ENCODE assay signal across 39 cellular contexts in genomic region chr1:11429226-11429625, GRCh38. TPM values are rescaled to one million over a fixed set of nuclear protein-coding genes. Genes with fewer than 3 reads are reported as not detected.
"Had no signal": no experiment of that assay in that cellular context is flagged by ENCODE, and none has a peak within 500 bp of the region (broad histone marks: within the 10 kb centered on the region; RNA-seq: fewer than 3 reads in every experiment).

No MANE protein-coding gene starts in this region.

- H3K27ac ChIP-seq: ascending aorta, breast epithelium, KMS-11, RWPE1, VCaP had no signal

- H3K27ac Mint-ChIP-seq: activated CD4-positive, alpha-beta memory T cell treated with anti-CD3 and anti-CD28 coated beads, Interleukin-2, amount 10 ng/mL, durations not matched to agents 7 days and 5 days; activated CD8-positive, alpha-beta memory T cell treated with anti-CD3 and anti-CD28 coated beads, Interleukin-2, amount 10 ng/mL, durations not matched to agents 7 days and 5 days; activated naive CD4-positive, alpha-beta T cell treated with anti-CD3 and anti-CD28 coated beads, Interleukin-2, amount 50 U/mL, for 24 hours; activated naive CD8-positive, alpha-beta T cell treated with anti-CD3 and anti-CD28 coated beads, Interleukin-2, amount 10 ng/mL, durations not matched to agents 7 days and 5 days; activated T-cell treated with anti-CD3 and anti-CD28 coated beads, Interleukin-2, amount 50 U/mL, for 72 hours; activated T-helper 2 cell treated with anti-CD3 and anti-CD28 coated beads, Interferon-gamma antibody, Interleukin-2, Interleukin-4, amounts not matched to agents 10 μg/mL and 5 μg/mL and 100 μg/mL, durations not matched to agents 14 hours and 24 hours and 36 hours had no signal

- ATAC-seq: activated CD8-positive, alpha-beta memory T cell treated with anti-CD3 and anti-CD28 coated beads, Interleukin-2, amount 10 ng/mL, durations not matched to agents 7 days and 5 days; activated T-cell treated with anti-CD3 and anti-CD28 coated beads, Interleukin-2, amount 50 U/mL, for 72 hours; PC-3; Right ventricle myocardium inferior had no signal

- H3K9me3 Mint-ChIP-seq: activated CD4-positive, alpha-beta memory T cell treated with anti-CD3 and anti-CD28 coated beads, Interleukin-2, amount 10 ng/mL, durations not matched to agents 7 days and 5 days; activated naive CD4-positive, alpha-beta T cell treated with anti-CD3 and anti-CD28 coated beads, Interleukin-2, amount 50 U/mL, for 24 hours; activated naive CD8-positive, alpha-beta T cell treated with anti-CD3 and anti-CD28 coated beads, Interleukin-2, amount 10 ng/mL, durations not matched to agents 7 days and 5 days; activated T-cell treated with anti-CD3 and anti-CD28 coated beads, Interleukin-2, amount 50 U/mL, for 72 hours; activated T-helper 2 cell treated with anti-CD3 and anti-CD28 coated beads, Interferon-gamma antibody, Interleukin-2, Interleukin-4, amounts not matched to agents 10 μg/mL and 5 μg/mL and 100 μg/mL, durations not matched to agents 14 hours and 24 hours and 36 hours had no signal

- H3K4me1 ChIP-seq: ascending aorta, breast epithelium had no signal

- H3K4me1 Mint-ChIP-seq: activated CD4-positive, alpha-beta memory T cell treated with anti-CD3 and anti-CD28 coated beads, Interleukin-2, amount 10 ng/mL, durations not matched to agents 7 days and 5 days; activated CD8-positive, alpha-beta memory T cell treated with anti-CD3 and anti-CD28 coated beads, Interleukin-2, amount 10 ng/mL, durations not matched to agents 7 days and 5 days; activated naive CD8-positive, alpha-beta T cell treated with anti-CD3 and anti-CD28 coated beads, Interleukin-2, amount 10 ng/mL, durations not matched to agents 7 days and 5 days had no signal

- H3K4me3 ChIP-seq: ascending aorta, breast epithelium had no signal

- H3K27me3 ChIP-seq: ascending aorta had no signal

- H3K4me3 Mint-ChIP-seq: activated CD4-positive, alpha-beta memory T cell treated with anti-CD3 and anti-CD28 coated beads, Interleukin-2, amount 10 ng/mL, durations not matched to agents 7 days and 5 days; activated CD8-positive, alpha-beta memory T cell treated with anti-CD3 and anti-CD28 coated beads, Interleukin-2, amount 10 ng/mL, durations not matched to agents 7 days and 5 days; activated naive CD4-positive, alpha-beta T cell treated with anti-CD3 and anti-CD28 coated beads, Interleukin-2, amount 50 U/mL, for 24 hours; activated naive CD8-positive, alpha-beta T cell treated with anti-CD3 and anti-CD28 coated beads, Interleukin-2, amount 10 ng/mL, durations not matched to agents 7 days and 5 days; activated T-cell treated with anti-CD3 and anti-CD28 coated beads, Interleukin-2, amount 50 U/mL, for 72 hours had no signal

- H3K9me3 ChIP-seq: ascending aorta, breast epithelium had no signal

- H3K36me3 Mint-ChIP-seq: activated CD8-positive, alpha-beta memory T cell treated with anti-CD3 and anti-CD28 coated beads, Interleukin-2, amount 10 ng/mL, durations not matched to agents 7 days and 5 days; activated naive CD4-positive, alpha-beta T cell treated with anti-CD3 and anti-CD28 coated beads, Interleukin-2, amount 50 U/mL, for 24 hours; activated naive CD8-positive, alpha-beta T cell treated with anti-CD3 and anti-CD28 coated beads, Interleukin-2, amount 10 ng/mL, durations not matched to agents 7 days and 5 days had no signal

- H3K36me3 ChIP-seq: ascending aorta, breast epithelium had no signal

- DNase-seq: activated CD4-positive, alpha-beta memory T cell treated with anti-CD3 and anti-CD28 coated beads, Interleukin-2, amount 10 ng/mL, durations not matched to agents 7 days and 5 days; activated CD4-positive, alpha-beta T cell treated with anti-CD3 and anti-CD28 coated beads for 1 hour; activated CD4-positive, alpha-beta T cell treated with anti-CD3 and anti-CD28 coated beads for 48 hours; activated CD4-positive, CD25-positive, alpha-beta regulatory T cell; activated CD8-positive, alpha-beta memory T cell treated with anti-CD3 and anti-CD28 coated beads for 24 hours; activated CD8-positive, alpha-beta memory T cell treated with anti-CD3 and anti-CD28 coated beads, Interleukin-2, amount 10 ng/mL, durations not matched to agents 7 days and 5 days; activated gamma-delta T cell; activated naive CD4-positive, alpha-beta T cell treated with Interleukin-2 at 50 U/mL for 16 hours; activated naive CD8-positive, alpha-beta T cell treated with anti-CD3 and anti-CD28 coated beads, Interleukin-2, amount 10 ng/mL, durations not matched to agents 7 days and 5 days; activated T-cell treated with anti-CD3 and anti-CD28 coated beads, Interleukin-2, amount 50 U/mL, for 1 hour; activated T-cell treated with anti-CD3 and anti-CD28 coated beads, Interleukin-2, amount 50 U/mL, for 72 hours; amygdala; cerebellar nuclear complex; NCI-H1092 treated with DMSO at 0.1 percent for 48 hours; NCI-H1417; NCI-H146; NCI-H187; NCI-H2029 treated with DMSO at 0.1 percent for 48 hours; NCI-H2107; NCI-H2171; NCI-H510A; NCI-H526; NCI-H748 treated with DMSO at 0.1 percent for 48 hours; NK-92 treated with Interleukin-12 subunit alpha and Interleukin-12 subunit beta, amount 100 ng/mL, for 24 hours; PC-3; SIG-M5; SW 1271; T-helper 1 cell; T-helper 2 cell; T-helper 9 cell had no signal

RNA-seq across cellular contexts. Expression of gene DISP3, which starts 49.7 kb away (rescaled TPM):
- total RNA-seq: ascending aorta, LHCN-M2 had no signal
